In the genomic region with DNA sequence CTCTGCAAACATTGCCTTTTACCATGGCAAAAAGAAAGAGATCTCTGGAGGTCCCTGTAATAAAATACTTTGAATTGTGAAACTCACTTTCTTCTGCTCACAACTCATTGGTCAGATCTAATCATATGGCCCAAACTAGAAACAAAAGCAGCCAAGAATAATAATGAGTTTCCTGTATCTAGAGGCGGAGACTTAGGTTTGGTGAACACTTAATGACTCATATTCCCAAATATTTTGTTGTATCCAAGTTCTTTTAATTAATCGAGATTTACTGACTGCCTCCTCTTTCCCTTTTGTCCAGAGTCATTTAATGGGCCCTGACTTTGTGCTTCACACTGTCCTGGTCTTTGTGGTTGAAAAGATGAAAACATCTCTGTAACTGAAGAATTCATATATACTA, we compare ENCODE assay signal across 10 cellular contexts.
DNase-seq lines count a peak whose midpoint lies in the region; ATAC-seq and TF ChIP-seq lines count a peak whose summit lies in the region.
"Had no signal": no experiment of that assay in that cellular context is flagged by ENCODE, and none has a peak within 500 bp of the region (broad histone marks: within the 10 kb centered on the region; RNA-seq: fewer than 3 reads in every experiment).

No MANE protein-coding gene starts in this region.

- H3K27ac ChIP-seq in AG04450 (ENCODE audit: low read depth, low read length) (peak overlapping the region; percentile 88), IMR-90 (ENCODE audit: insufficient read depth, low read length) (peak overlapping the region; percentile 77; the same call in 1 of the 2 replicates)

- ATAC-seq in IMR-90 (ENCODE audit: low read depth), result peak; percentile 82
- no peak for ATAC-seq in HG03159 (IDR thresholded peaks at IDR 0.05; ENCODE audit: unreplicated experiment)
- ATAC-seq in left lobe of liver, result no peak
- ATAC-seq in HG02678 (IDR thresholded peaks at IDR 0.05; ENCODE audit: unreplicated experiment), result no peak
- ATAC-seq in HG02885 (IDR thresholded peaks at IDR 0.05; ENCODE audit: poor library complexity, unreplicated experiment), result no peak

- H3K4me3 ChIP-seq in AG04450 (ENCODE audit: low read depth, low read length) (peak overlapping the region; percentile 21), IMR-90 (ENCODE audit: insufficient read depth, low read depth, low read length) (peak overlapping the region; percentile 31; the same call in 1 of the 2 replicates)

- H3K9me1 ChIP-seq in IMR-90 (ENCODE audit: insufficient read depth, low read length), result no peaks in the 10 kb centered on the region

- CTCF ChIA-PET in AG04450 (lab: Charles Lee), result no interaction called here
- CTCF ChIA-PET in IMR-90 (lab: Yijun Ruan, JAX), result no interaction called here

- H3K4me2 ChIP-seq in IMR-90 (ENCODE audit: low read depth, low read length), result peak overlapping the region; percentile 76; the same call in 1 of the 2 replicates

- dilution Hi-C loops in IMR-90 (cut with HindIII; ENCODE audit: low sequenced_read_pairs, unreplicated experiment), result no loop called here

- peak overlapping the region; percentile 91 for H2BK20ac ChIP-seq in IMR-90 (ENCODE audit: low read depth, low read length)

- no peaks in the 10 kb centered on the region for H3K36me3 ChIP-seq in IMR-90 (ENCODE audit: control insufficient read depth, insufficient read depth, low read length)

- H3K23ac ChIP-seq in IMR-90 (ENCODE audit: low read depth, low read length), result peak overlapping the region; percentile 85; the same call in 1 of the 2 replicates

- H4K91ac ChIP-seq in IMR-90 (ENCODE audit: insufficient read depth, low read depth, low read length), result peak overlapping the region; percentile 80

- H2AFZ ChIP-seq in IMR-90 (replicated peaks; ENCODE audit: low read length, poor library complexity), result no peak overlapping the region

- H3K4me1 ChIP-seq in IMR-90 (ENCODE audit: control insufficient read depth, insufficient read depth, low read length), result peaks cover 3% of the 10 kb centered on the region

- H3K27me3 ChIP-seq in AG04450 (ENCODE audit: control insufficient read depth, insufficient read depth, low read length) (peaks cover 2% of the 10 kb centered on the region), IMR-90 (ENCODE audit: control insufficient read depth, insufficient read depth, low read length) (0 out of 2 replicates have a peak, but pooled peaks cover 2% of the 10 kb centered on the region)

- H2BK15ac ChIP-seq in IMR-90 (ENCODE audit: low read depth, low read length), result no peak overlapping the region

- no TSS peak for BruUV-seq in IMR-90 (replicated peaks; lab: Mats Ljungman, UMichigan)

- no peak overlapping the region for H2AK5ac ChIP-seq in IMR-90 (ENCODE audit: low read depth, low read length)

- peak overlapping the region; percentile 87; the same call in 1 of the 2 replicates for H3K56ac ChIP-seq in IMR-90 (ENCODE audit: extremely low read depth, insufficient read depth, low read length)

- H3K9me3 ChIP-seq in AG04450 (ENCODE audit: control insufficient read depth, insufficient read depth, low read length) (no peaks in the 10 kb centered on the region), IMR-90 (ENCODE audit: control insufficient read depth, insufficient read depth, low read length) (no peaks in the 10 kb centered on the region)

- POLR2A ChIA-PET in AG04450 (lab: Yijun Ruan, JAX) (no interaction called here), IMR-90 (lab: Charles Lee; ENCODE audit: unreplicated experiment) (no interaction called here)

- peak; percentile 72 for DNase-seq in AG04450 (ENCODE audit: low read depth, low spot score)
- peak; percentile 94 for DNase-seq in IMR-90
- DNase-seq in brain pericyte (ENCODE audit: low read depth, low spot score), result peak; percentile 60
- DNase-seq in kidney tubule cell (ENCODE audit: low spot score), result peak; percentile 63
- no peak for DNase-seq in left lobe of liver (ENCODE audit: low spot score)
- DNase-seq: caudate nucleus, occipital lobe had no signal

- peak overlapping the region; percentile 96 for H2BK120ac ChIP-seq in IMR-90 (ENCODE audit: low read depth, low read length)

- 0 out of 2 replicates have a peak, but pooled peaks have one; percentile 48 for TF ChIP-seq POLR2A in IMR-90 (IDR thresholded peaks at IDR 0.05; ENCODE audit: low read depth, low read length)

- peaks cover 3% of the 10 kb centered on the region; the same call in 1 of the 2 replicates for H4K20me1 ChIP-seq in IMR-90 (ENCODE audit: insufficient read depth, low read length)

- peak overlapping the region; percentile 86; the same call in 1 of the 2 replicates for H3K18ac ChIP-seq in IMR-90 (ENCODE audit: low read depth, low read length)

- H3K79me1 ChIP-seq in IMR-90 (ENCODE audit: low read depth in 1 of 2, low read length in 2 of 2), result no peaks in the 10 kb centered on the region

- WGBS in IMR-90 (ENCODE audit: extremely low coverage in 2 of 2, insufficient read length in 1 of 2), 2 experiments, result no CpG with 5 or more reads among the region's 2 CpGs

- no peak for TF ChIP-seq CTCF in AG04450 (IDR thresholded peaks at IDR 0.05; ENCODE audit: low read depth, low read length)
- no peak for TF ChIP-seq CTCF in IMR-90 (conservative IDR thresholded peaks at IDR 0.05; ENCODE audit: low read depth, low read length)

- intact Hi-C loops in IMR-90 (cut with micrococcal nuclease), result loop anchor here (2.0 to 10.0 kb wide), 4 partner anchors 797 to 1915 kb away; no protein-coding TSS in a partner anchor

- H3K9ac ChIP-seq in IMR-90 (ENCODE audit: low read depth, low read length), result no peak overlapping the region

- peak overlapping the region; percentile 82 for H3K4ac ChIP-seq in IMR-90 (ENCODE audit: low read depth, low read length)

- in situ Hi-C loops in IMR-90 (cut with MboI; ENCODE audit: low sequenced_read_pairs), result no loop called here

- no peak for TF ChIP-seq RAD21 in IMR-90 (IDR thresholded peaks at IDR 0.05; ENCODE audit: low read length)

- H2AK9ac ChIP-seq in IMR-90 (replicated peaks; ENCODE audit: low read depth, low read length, poor library complexity), result no peak overlapping the region

- H3K14ac ChIP-seq in IMR-90 (replicated peaks; ENCODE audit: low read depth, low read length), result no peak overlapping the region; the same call in 1 of the 2 replicates

- H2BK5ac ChIP-seq in IMR-90 (ENCODE audit: low read depth, low read length, poor library complexity, severe bottlenecking), result peak overlapping the region; percentile 98

- H4K8ac ChIP-seq in IMR-90 (ENCODE audit: low read depth in 2 of 2, low read length in 2 of 2), result peak overlapping the region in 1 of 2 experiments; percentile 90; a peak in 3 of 4 replicates

- peak overlapping the region; percentile 62; the same call in 1 of the 2 replicates for H4K5ac ChIP-seq in IMR-90 (ENCODE audit: low read depth, low read length)

TF ChIP-seq in IMR-90, 13 proteins besides CTCF, POLR2A, EP300 and RAD21:
- TF ChIP-seq NFE2L2 (IDR thresholded peaks at IDR 0.05; ENCODE audit: low read depth, low read length), result no peak
- 0 out of 2 replicates have a peak, but pooled peaks have one; percentile 79 for TF ChIP-seq CHD1 (IDR thresholded peaks at IDR 0.05; ENCODE audit: low read depth, low read length)
- TF ChIP-seq, protein P1, sequence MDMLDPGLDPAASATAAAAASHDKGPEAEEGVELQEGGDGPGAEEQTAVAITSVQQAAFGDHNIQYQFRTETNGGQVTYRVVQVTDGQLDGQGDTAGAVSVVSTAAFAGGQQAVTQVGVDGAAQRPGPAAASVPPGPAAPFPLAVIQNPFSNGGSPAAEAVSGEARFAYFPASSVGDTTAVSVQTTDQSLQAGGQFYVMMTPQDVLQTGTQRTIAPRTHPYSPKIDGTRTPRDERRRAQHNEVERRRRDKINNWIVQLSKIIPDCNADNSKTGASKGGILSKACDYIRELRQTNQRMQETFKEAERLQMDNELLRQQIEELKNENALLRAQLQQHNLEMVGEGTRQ (IDR thresholded peaks at IDR 0.05; ENCODE audit: low read depth, low read length), result peak; percentile 96
- peak; percentile 57; the same call in 1 of the 2 replicates for TF ChIP-seq FOS (IDR thresholded peaks at IDR 0.05; ENCODE audit: low read depth, low read length)
- no peak for TF ChIP-seq SMC3 (IDR thresholded peaks at IDR 0.05; ENCODE audit: low read depth, low read length)
- TF ChIP-seq MAZ (IDR thresholded peaks at IDR 0.05; ENCODE audit: borderline replicate concordance, low read depth, low read length), result no peak
- no peak for TF ChIP-seq MXI1 (IDR thresholded peaks at IDR 0.05; ENCODE audit: borderline replicate concordance, low read depth, low read length)
- no peak for TF ChIP-seq MAFK (IDR thresholded peaks at IDR 0.05; ENCODE audit: low read depth, low read length)
- TF ChIP-seq CEBPB (IDR thresholded peaks at IDR 0.05; ENCODE audit: low read depth, low read length), result peak; percentile 91
- TF ChIP-seq RFX5 (IDR thresholded peaks at IDR 0.05; ENCODE audit: low read depth, low read length), result no peak
- TF ChIP-seq, protein P2, sequence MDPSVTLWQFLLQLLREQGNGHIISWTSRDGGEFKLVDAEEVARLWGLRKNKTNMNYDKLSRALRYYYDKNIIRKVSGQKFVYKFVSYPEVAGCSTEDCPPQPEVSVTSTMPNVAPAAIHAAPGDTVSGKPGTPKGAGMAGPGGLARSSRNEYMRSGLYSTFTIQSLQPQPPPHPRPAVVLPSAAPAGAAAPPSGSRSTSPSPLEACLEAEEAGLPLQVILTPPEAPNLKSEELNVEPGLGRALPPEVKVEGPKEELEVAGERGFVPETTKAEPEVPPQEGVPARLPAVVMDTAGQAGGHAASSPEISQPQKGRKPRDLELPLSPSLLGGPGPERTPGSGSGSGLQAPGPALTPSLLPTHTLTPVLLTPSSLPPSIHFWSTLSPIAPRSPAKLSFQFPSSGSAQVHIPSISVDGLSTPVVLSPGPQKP (IDR thresholded peaks at IDR 0.05; ENCODE audit: borderline replicate concordance, low read depth, low read length), result no peak
